Comparison of ENCODE assay signal across 17 cellular contexts in genomic region chr10:23370106-23370505, GRCh38. TPM values are rescaled to one million over a fixed set of nuclear protein-coding genes. Genes with fewer than 3 reads are reported as not detected.
DNase-seq lines count a peak whose midpoint lies in the region; ATAC-seq and TF ChIP-seq lines count a peak whose summit lies in the region.
"Had no signal": no experiment of that assay in that cellular context is flagged by ENCODE, and none has a peak within 500 bp of the region (broad histone marks: within the 10 kb centered on the region; RNA-seq: fewer than 3 reads in every experiment).

No MANE protein-coding gene starts in this region.

- peaks cover 7% of the 10 kb centered on the region for H3K9me3 Mint-ChIP-seq in activated naive CD4-positive, alpha-beta T cell treated with anti-CD3 and anti-CD28 coated beads, Interleukin-2, amount 50 U/mL, for 24 hours
- H3K9me3 Mint-ChIP-seq: memory B cell had no signal

- WGBS in heart right ventricle, 2 donors = 35 to 46% methylated on average over 3 of the region's 3 CpGs

- intact Hi-C loops in heart right ventricle (cut with DNase I) = no loop called here
- intact Hi-C loops in upper lobe of right lung (cut with DNase I) = no loop called here

- no peak for DNase-seq in activated naive CD4-positive, alpha-beta T cell (lab: John Stamatoyannopoulos, UW)
- peak; percentile 53 to 80 for DNase-seq in SJCRH30
- DNase-seq in heart right ventricle = peak in 1 of 2 donors; percentile 4
- DNase-seq in upper lobe of right lung = no peak
- DNase-seq in coronary artery (ENCODE audit: low spot score) = no peak
- no peak for DNase-seq in SIG-M5 treated with dmso at 0.1 percent for 504 hours (lab: John Stamatoyannopoulos, UW; ENCODE audit: unreplicated experiment)
- no peak for DNase-seq in DMS79 treated with DMSO at 0.1 percent for 48 hours (lab: John Stamatoyannopoulos, UW)
- DNase-seq: activated T-cell treated with anti-CD3 and anti-CD28 coated beads, Interleukin-2, amount 50 U/mL, for 72 hours; DMS79; hypothalamus; NCI-H2081; stimulated activated CD4-positive, alpha-beta T cell treated with anti-CD3 and anti-CD28 coated beads, Interleukin-15, amount 100 ng/mL, for 24 hours had no signal

- no peaks in the 10 kb centered on the region for H3K27me3 Mint-ChIP-seq in activated naive CD4-positive, alpha-beta T cell treated with anti-CD3 and anti-CD28 coated beads, Interleukin-2, amount 50 U/mL, for 24 hours

- H3K27me3 ChIP-seq in SJCRH30 (no peaks in the 10 kb centered on the region), heart right ventricle (no peaks in the 10 kb centered on the region), upper lobe of right lung (no peaks in the 10 kb centered on the region)

- TF ChIP-seq CTCF in heart right ventricle (IDR thresholded peaks at IDR 0.05) = no peak
- TF ChIP-seq CTCF in upper lobe of right lung (IDR thresholded peaks at IDR 0.05) = no peak
- no peak for TF ChIP-seq CTCF in coronary artery (IDR thresholded peaks at IDR 0.05)

- no peaks in the 10 kb centered on the region for H3K36me3 ChIP-seq in SJCRH30
- no peaks in the 10 kb centered on the region for H3K36me3 ChIP-seq in heart right ventricle
- H3K36me3 ChIP-seq in upper lobe of right lung = no peaks in the 10 kb centered on the region

- H3K27ac ChIP-seq in SJCRH30 = peak overlapping the region; percentile 89
- peak overlapping the region in 5 of 10 donors; percentile 17 to 73 (median 32) for H3K27ac ChIP-seq in heart right ventricle
- no peak overlapping the region for H3K27ac ChIP-seq in upper lobe of right lung
- H3K27ac ChIP-seq in coronary artery = no peak overlapping the region

- peaks cover 37% of the 10 kb centered on the region for H3K4me1 ChIP-seq in SJCRH30
- peaks cover 0 to 27% (median 10%) of the 10 kb centered on the region in 9 donors for H3K4me1 ChIP-seq in heart right ventricle
- no peaks in the 10 kb centered on the region for H3K4me1 ChIP-seq in upper lobe of right lung

- peaks cover 68% of the 10 kb centered on the region for H3K4me1 Mint-ChIP-seq in activated naive CD4-positive, alpha-beta T cell treated with anti-CD3 and anti-CD28 coated beads, Interleukin-2, amount 50 U/mL, for 24 hours

- H3K9me3 ChIP-seq in SJCRH30 (replicated peaks) (no peaks in the 10 kb centered on the region), heart right ventricle (no peaks in the 10 kb centered on the region), upper lobe of right lung (no peaks in the 10 kb centered on the region)

- H3K27ac Mint-ChIP-seq in activated naive CD4-positive, alpha-beta T cell treated with anti-CD3 and anti-CD28 coated beads, Interleukin-2, amount 50 U/mL, for 24 hours = peak overlapping the region; percentile 59
- H3K27ac Mint-ChIP-seq: activated T-cell treated with anti-CD3 and anti-CD28 coated beads, Interleukin-2, amount 50 U/mL, for 72 hours; memory B cell had no signal

- ATAC-seq in heart right ventricle = peak; percentile 42 to 93 (median 67)
- ATAC-seq in upper lobe of right lung = peak; percentile 20
- ATAC-seq: activated T-cell treated with anti-CD3 and anti-CD28 coated beads, Interleukin-2, amount 50 U/mL, for 72 hours had no signal

- no peak overlapping the region for H3K4me3 ChIP-seq in SJCRH30
- H3K4me3 ChIP-seq in heart right ventricle = no peak overlapping the region
- H3K4me3 ChIP-seq in upper lobe of right lung = no peak overlapping the region
- no peak overlapping the region for H3K4me3 ChIP-seq in coronary artery

- no peak overlapping the region for H3K4me3 Mint-ChIP-seq in activated naive CD4-positive, alpha-beta T cell treated with anti-CD3 and anti-CD28 coated beads, Interleukin-2, amount 50 U/mL, for 24 hours
- H3K4me3 Mint-ChIP-seq: memory B cell had no signal

- peaks cover 3% of the 10 kb centered on the region for H3K36me3 Mint-ChIP-seq in activated naive CD4-positive, alpha-beta T cell treated with anti-CD3 and anti-CD28 coated beads, Interleukin-2, amount 50 U/mL, for 24 hours

RNA-seq across cellular contexts. Expression of gene C10orf67, which starts 25.5 kb away (rescaled TPM):
- total RNA-seq in SJCRH30 (2014; rRNA removed; shearing (Covaris generic)) = 0.15 and 0.16 TPM in 2 replicates
- 1 to 10 TPM in 1 of 10 donors, under 1 TPM in 9; 0.25 to 1.5 (median 0.47) TPM for total RNA-seq in heart right ventricle
- under 1 TPM; 0.15 to 0.42 TPM for polyA plus RNA-seq in heart right ventricle
- total RNA-seq in upper lobe of right lung = 1.6 TPM
- total RNA-seq: endothelial cell of umbilical vein, osteoblast, ureter had no signal
- polyA plus RNA-seq: endothelial cell of umbilical vein had no signal

Comparison
In these comparisons a context has a peak if more than half of its experiments do, and no peak if none do; other contexts are left out.
1. DNase-seq: peak in SJCRH30 (2 of 2); none in activated naive CD4-positive, alpha-beta T cell (0 of 4), upper lobe of right lung (single experiment), coronary artery (single experiment), SIG-M5 treated with dmso at 0.1 percent for 504 hours (single experiment) and DMS79 treated with DMSO at 0.1 percent for 48 hours (single experiment).